In genomic region chr19:1065606-1066109, GRCh38 we compare ENCODE assay signal across 1 cellular context.
TF ChIP-seq lines count a peak whose summit lies in the region.

No MANE protein-coding gene starts in this region.

TF ChIP-seq in HepG2, 621 proteins besides CTCF, POLR2A, EP300 and RAD21 (continued from another document and continues in another):
- no peak for TF ChIP-seq SIX4 (CRISPR knock-in tag; IDR thresholded peaks at IDR 0.05)
- no peak for TF ChIP-seq CREB1 (IDR thresholded peaks at IDR 0.05)
- no peak for TF ChIP-seq CREB1 (CRISPR knock-in tag; IDR thresholded peaks at IDR 0.05)
- TF ChIP-seq, protein P1, sequence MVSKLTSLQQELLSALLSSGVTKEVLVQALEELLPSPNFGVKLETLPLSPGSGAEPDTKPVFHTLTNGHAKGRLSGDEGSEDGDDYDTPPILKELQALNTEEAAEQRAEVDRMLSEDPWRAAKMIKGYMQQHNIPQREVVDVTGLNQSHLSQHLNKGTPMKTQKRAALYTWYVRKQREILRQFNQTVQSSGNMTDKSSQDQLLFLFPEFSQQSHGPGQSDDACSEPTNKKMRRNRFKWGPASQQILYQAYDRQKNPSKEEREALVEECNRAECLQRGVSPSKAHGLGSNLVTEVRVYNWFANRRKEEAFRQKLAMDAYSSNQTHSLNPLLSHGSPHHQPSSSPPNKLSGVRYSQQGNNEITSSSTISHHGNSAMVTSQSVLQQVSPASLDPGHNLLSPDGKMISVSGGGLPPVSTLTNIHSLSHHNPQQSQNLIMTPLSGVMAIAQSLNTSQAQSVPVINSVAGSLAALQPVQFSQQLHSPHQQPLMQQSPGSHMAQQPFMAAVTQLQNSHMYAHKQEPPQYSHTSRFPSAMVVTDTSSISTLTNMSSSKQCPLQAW (CRISPR knock-in tag; IDR thresholded peaks at IDR 0.05), result no peak
- TF ChIP-seq KLF16 (CRISPR knock-in tag; IDR thresholded peaks at IDR 0.05), result no peak
- TF ChIP-seq ZBTB46 (CRISPR knock-in tag; IDR thresholded peaks at IDR 0.05; ENCODE audit: borderline replicate concordance), result no peak
- no peak for TF ChIP-seq DMTF1 (CRISPR knock-in tag; IDR thresholded peaks at IDR 0.05)
- no peak for TF ChIP-seq PAF1 (CRISPR knock-in tag; IDR thresholded peaks at IDR 0.05)
- TF ChIP-seq TP53 (CRISPR knock-in tag; conservative IDR thresholded peaks at IDR 0.05), result no peak
- TF ChIP-seq ZNF383 (CRISPR knock-in tag; IDR thresholded peaks at IDR 0.05; ENCODE audit: borderline replicate concordance), result no peak
- TF ChIP-seq ZKSCAN5 (CRISPR knock-in tag; IDR thresholded peaks at IDR 0.05), result no peak
- no peak for TF ChIP-seq MBD4 (IDR thresholded peaks at IDR 0.05; ENCODE audit: borderline replicate concordance, low read length)
- no peak for TF ChIP-seq THYN1 (CRISPR knock-in tag; IDR thresholded peaks at IDR 0.05; ENCODE audit: borderline replicate concordance, low read depth)
- no peak for TF ChIP-seq FOXC1 (CRISPR knock-in tag; IDR thresholded peaks at IDR 0.05; ENCODE audit: borderline replicate concordance)
- no peak for TF ChIP-seq ZNF577 (CRISPR knock-in tag; IDR thresholded peaks at IDR 0.05; ENCODE audit: borderline replicate concordance, low read depth)
- no peak for TF ChIP-seq HOXD1 (CRISPR knock-in tag; IDR thresholded peaks at IDR 0.05)
- TF ChIP-seq MYC (CRISPR knock-in tag; IDR thresholded peaks at IDR 0.05; ENCODE audit: borderline replicate concordance), result 0 out of 2 replicates have a peak, but pooled peaks have one; percentile 6
- TF ChIP-seq, protein P2, sequence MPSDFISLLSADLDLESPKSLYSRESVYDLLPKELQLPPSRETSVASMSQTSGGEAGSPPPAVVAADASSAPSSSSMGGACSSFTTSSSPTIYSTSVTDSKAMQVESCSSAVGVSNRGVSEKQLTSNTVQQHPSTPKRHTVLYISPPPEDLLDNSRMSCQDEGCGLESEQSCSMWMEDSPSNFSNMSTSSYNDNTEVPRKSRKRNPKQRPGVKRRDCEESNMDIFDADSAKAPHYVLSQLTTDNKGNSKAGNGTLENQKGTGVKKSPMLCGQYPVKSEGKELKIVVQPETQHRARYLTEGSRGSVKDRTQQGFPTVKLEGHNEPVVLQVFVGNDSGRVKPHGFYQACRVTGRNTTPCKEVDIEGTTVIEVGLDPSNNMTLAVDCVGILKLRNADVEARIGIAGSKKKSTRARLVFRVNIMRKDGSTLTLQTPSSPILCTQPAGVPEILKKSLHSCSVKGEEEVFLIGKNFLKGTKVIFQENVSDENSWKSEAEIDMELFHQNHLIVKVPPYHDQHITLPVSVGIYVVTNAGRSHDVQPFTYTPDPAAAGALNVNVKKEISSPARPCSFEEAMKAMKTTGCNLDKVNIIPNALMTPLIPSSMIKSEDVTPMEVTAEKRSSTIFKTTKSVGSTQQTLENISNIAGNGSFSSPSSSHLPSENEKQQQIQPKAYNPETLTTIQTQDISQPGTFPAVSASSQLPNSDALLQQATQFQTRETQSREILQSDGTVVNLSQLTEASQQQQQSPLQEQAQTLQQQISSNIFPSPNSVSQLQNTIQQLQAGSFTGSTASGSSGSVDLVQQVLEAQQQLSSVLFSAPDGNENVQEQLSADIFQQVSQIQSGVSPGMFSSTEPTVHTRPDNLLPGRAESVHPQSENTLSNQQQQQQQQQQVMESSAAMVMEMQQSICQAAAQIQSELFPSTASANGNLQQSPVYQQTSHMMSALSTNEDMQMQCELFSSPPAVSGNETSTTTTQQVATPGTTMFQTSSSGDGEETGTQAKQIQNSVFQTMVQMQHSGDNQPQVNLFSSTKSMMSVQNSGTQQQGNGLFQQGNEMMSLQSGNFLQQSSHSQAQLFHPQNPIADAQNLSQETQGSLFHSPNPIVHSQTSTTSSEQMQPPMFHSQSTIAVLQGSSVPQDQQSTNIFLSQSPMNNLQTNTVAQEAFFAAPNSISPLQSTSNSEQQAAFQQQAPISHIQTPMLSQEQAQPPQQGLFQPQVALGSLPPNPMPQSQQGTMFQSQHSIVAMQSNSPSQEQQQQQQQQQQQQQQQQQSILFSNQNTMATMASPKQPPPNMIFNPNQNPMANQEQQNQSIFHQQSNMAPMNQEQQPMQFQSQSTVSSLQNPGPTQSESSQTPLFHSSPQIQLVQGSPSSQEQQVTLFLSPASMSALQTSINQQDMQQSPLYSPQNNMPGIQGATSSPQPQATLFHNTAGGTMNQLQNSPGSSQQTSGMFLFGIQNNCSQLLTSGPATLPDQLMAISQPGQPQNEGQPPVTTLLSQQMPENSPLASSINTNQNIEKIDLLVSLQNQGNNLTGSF (CRISPR knock-in tag; IDR thresholded peaks at IDR 0.05), result no peak
- no peak for TF ChIP-seq ZNF33B (CRISPR knock-in tag; IDR thresholded peaks at IDR 0.05)
- 0 out of 2 replicates have a peak, but pooled peaks have one; percentile 66 for TF ChIP-seq CSRNP1 (CRISPR knock-in tag; IDR thresholded peaks at IDR 0.05)
- no peak for TF ChIP-seq RXRB (CRISPR knock-in tag; IDR thresholded peaks at IDR 0.05; ENCODE audit: borderline replicate concordance)
- no peak for TF ChIP-seq ETV5 (CRISPR knock-in tag; IDR thresholded peaks at IDR 0.05; ENCODE audit: borderline replicate concordance)
- TF ChIP-seq ARNTL (CRISPR knock-in tag; IDR thresholded peaks at IDR 0.05), result no peak; the same call in 1 of the 2 replicates
- TF ChIP-seq, protein P3, sequence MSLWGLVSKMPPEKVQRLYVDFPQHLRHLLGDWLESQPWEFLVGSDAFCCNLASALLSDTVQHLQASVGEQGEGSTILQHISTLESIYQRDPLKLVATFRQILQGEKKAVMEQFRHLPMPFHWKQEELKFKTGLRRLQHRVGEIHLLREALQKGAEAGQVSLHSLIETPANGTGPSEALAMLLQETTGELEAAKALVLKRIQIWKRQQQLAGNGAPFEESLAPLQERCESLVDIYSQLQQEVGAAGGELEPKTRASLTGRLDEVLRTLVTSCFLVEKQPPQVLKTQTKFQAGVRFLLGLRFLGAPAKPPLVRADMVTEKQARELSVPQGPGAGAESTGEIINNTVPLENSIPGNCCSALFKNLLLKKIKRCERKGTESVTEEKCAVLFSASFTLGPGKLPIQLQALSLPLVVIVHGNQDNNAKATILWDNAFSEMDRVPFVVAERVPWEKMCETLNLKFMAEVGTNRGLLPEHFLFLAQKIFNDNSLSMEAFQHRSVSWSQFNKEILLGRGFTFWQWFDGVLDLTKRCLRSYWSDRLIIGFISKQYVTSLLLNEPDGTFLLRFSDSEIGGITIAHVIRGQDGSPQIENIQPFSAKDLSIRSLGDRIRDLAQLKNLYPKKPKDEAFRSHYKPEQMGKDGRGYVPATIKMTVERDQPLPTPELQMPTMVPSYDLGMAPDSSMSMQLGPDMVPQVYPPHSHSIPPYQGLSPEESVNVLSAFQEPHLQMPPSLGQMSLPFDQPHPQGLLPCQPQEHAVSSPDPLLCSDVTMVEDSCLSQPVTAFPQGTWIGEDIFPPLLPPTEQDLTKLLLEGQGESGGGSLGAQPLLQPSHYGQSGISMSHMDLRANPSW (CRISPR knock-in tag; IDR thresholded peaks at IDR 0.05; ENCODE audit: borderline replicate concordance), result no peak
- TF ChIP-seq, protein P4, sequence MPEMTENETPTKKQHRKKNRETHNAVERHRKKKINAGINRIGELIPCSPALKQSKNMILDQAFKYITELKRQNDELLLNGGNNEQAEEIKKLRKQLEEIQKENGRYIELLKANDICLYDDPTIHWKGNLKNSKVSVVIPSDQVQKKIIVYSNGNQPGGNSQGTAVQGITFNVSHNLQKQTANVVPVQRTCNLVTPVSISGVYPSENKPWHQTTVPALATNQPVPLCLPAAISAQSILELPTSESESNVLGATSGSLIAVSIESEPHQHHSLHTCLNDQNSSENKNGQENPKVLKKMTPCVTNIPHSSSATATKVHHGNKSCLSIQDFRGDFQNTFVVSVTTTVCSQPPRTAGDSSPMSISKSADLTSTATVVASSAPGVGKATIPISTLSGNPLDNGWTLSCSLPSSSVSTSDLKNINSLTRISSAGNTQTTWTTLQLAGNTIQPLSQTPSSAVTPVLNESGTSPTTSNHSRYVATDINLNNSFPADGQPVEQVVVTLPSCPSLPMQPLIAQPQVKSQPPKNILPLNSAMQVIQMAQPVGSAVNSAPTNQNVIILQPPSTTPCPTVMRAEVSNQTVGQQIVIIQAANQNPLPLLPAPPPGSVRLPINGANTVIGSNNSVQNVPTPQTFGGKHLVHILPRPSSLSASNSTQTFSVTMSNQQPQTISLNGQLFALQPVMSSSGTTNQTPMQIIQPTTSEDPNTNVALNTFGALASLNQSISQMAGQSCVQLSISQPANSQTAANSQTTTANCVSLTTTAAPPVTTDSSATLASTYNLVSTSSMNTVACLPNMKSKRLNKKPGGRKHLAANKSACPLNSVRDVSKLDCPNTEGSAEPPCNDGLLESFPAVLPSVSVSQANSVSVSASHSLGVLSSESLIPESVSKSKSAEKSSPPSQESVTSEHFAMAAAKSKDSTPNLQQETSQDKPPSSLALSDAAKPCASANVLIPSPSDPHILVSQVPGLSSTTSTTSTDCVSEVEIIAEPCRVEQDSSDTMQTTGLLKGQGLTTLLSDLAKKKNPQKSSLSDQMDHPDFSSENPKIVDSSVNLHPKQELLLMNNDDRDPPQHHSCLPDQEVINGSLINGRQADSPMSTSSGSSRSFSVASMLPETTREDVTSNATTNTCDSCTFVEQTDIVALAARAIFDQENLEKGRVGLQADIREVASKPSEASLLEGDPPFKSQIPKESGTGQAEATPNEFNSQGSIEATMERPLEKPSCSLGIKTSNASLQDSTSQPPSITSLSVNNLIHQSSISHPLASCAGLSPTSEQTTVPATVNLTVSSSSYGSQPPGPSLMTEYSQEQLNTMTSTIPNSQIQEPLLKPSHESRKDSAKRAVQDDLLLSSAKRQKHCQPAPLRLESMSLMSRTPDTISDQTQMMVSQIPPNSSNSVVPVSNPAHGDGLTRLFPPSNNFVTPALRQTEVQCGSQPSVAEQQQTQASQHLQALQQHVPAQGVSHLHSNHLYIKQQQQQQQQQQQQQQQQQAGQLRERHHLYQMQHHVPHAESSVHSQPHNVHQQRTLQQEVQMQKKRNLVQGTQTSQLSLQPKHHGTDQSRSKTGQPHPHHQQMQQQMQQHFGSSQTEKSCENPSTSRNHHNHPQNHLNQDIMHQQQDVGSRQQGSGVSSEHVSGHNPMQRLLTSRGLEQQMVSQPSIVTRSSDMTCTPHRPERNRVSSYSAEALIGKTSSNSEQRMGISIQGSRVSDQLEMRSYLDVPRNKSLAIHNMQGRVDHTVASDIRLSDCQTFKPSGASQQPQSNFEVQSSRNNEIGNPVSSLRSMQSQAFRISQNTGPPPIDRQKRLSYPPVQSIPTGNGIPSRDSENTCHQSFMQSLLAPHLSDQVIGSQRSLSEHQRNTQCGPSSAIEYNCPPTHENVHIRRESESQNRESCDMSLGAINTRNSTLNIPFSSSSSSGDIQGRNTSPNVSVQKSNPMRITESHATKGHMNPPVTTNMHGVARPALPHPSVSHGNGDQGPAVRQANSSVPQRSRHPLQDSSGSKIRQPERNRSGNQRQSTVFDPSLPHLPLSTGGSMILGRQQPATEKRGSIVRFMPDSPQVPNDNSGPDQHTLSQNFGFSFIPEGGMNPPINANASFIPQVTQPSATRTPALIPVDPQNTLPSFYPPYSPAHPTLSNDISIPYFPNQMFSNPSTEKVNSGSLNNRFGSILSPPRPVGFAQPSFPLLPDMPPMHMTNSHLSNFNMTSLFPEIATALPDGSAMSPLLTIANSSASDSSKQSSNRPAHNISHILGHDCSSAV (CRISPR knock-in tag; IDR thresholded peaks at IDR 0.05; ENCODE audit: borderline replicate concordance), result no peak
- no peak for TF ChIP-seq MED13 (CRISPR knock-in tag; IDR thresholded peaks at IDR 0.05)
- TF ChIP-seq MIER3 (CRISPR knock-in tag; IDR thresholded peaks at IDR 0.05; ENCODE audit: borderline replicate concordance), result no peak
- 0 out of 2 replicates have a peak, but pooled peaks have one; percentile 9 for TF ChIP-seq ZNF543 (CRISPR knock-in tag; IDR thresholded peaks at IDR 0.05)
- TF ChIP-seq PLSCR1 (CRISPR knock-in tag; IDR thresholded peaks at IDR 0.05; ENCODE audit: borderline replicate concordance), result no peak
- 0 out of 2 replicates have a peak, but pooled peaks have one; percentile 9 for TF ChIP-seq ZNF572 (CRISPR knock-in tag; IDR thresholded peaks at IDR 0.05)
- TF ChIP-seq NR2F2 (IDR thresholded peaks at IDR 0.05; ENCODE audit: borderline replicate concordance, low read depth), result 0 out of 2 replicates have a peak, but pooled peaks have one; percentile 7
